ENCODE assay signal across 12 cellular contexts in genomic region chr16:31484048-31484447, GRCh38. TPM values are rescaled to one million over a fixed set of nuclear protein-coding genes. Genes with fewer than 3 reads are reported as not detected.
DNase-seq lines count a peak whose midpoint lies in the region; ATAC-seq, FAIRE-seq and TF ChIP-seq lines count a peak whose summit lies in the region.
"Not testable (repeated sequence)": the region's sequence is repeated elsewhere in the genome, so short reads cannot be mapped to it uniquely, and the experiment has no call there.
"Had no signal": no experiment of that assay in that cellular context is flagged by ENCODE, and none has a peak within 500 bp of the region (broad histone marks: within the 10 kb centered on the region; RNA-seq: fewer than 3 reads in every experiment).

No MANE protein-coding gene starts in this region.

- 30% methylated on average over 4 of the region's 4 CpGs for WGBS in HepG2 (ENCODE audit: low lambda C conversion rate)
- WGBS in upper lobe of left lung, 2 donors = 89 to 90% methylated on average over 4 of the region's 4 CpGs

- not testable (repeated sequence) for DNase-seq in Calu3; endothelial cell (ENCODE audit: low spot score); HepG2 (ENCODE audit: low spot score); upper lobe of left lung
- DNase-seq in posterior vena cava (ENCODE audit: low spot score) = peak; percentile 43

- not testable (repeated sequence) for TF ChIP-seq POLR2A in HepG2 (IDR thresholded peaks at IDR 0.05; ENCODE audit: insufficient read depth in 1 of 2, low read depth in 2 of 2, low read length in 2 of 2); upper lobe of left lung (IDR thresholded peaks at IDR 0.05)

- TF ChIP-seq CTCF in Calu3 (IDR thresholded peaks at IDR 0.05; ENCODE audit: unreplicated experiment); endothelial cell (IDR thresholded peaks at IDR 0.05; ENCODE audit: unreplicated experiment); HepG2 (CRISPR knock-in tag; IDR thresholded peaks at IDR 0.05); upper lobe of left lung (IDR thresholded peaks at IDR 0.05): not testable (repeated sequence)

- BruUV-seq in Calu3 (replicated peaks; lab: Mats Ljungman, UMichigan); HepG2 (replicated peaks; lab: Mats Ljungman, UMichigan): not testable (repeated sequence)

- peak overlapping the region; percentile 86 for H3K4me2 ChIP-seq in HepG2 (ENCODE audit: low read depth, low read length)

- not testable (repeated sequence) for FAIRE-seq in HepG2 (lab: Jason Lieb, UNC)

- H3K36me3 ChIP-seq in HepG2 (replicated peaks in 1 of 2; ENCODE audit: control insufficient read depth in 1 of 2, insufficient read depth in 2 of 2, low read length in 2 of 2); upper lobe of left lung: not testable (repeated sequence)

- H3K9me3 Mint-ChIP-seq in Calu3 (ENCODE audit: low read depth, unreplicated experiment); endothelial cell (ENCODE audit: unreplicated experiment): not testable (repeated sequence)

- not testable (repeated sequence) for TF ChIP-seq RAD21 in HepG2 (CRISPR knock-in tag; IDR thresholded peaks at IDR 0.05)

- TF ChIP-seq EP300 in HepG2 (IDR thresholded peaks at IDR 0.05; ENCODE audit: low read depth in 2 of 2, low read length in 2 of 2); HepG2 (CRISPR knock-in tag; IDR thresholded peaks at IDR 0.05; ENCODE audit: borderline replicate concordance); upper lobe of left lung (IDR thresholded peaks at IDR 0.05): not testable (repeated sequence)

- peaks cover 45% of the 10 kb centered on the region for H3K4me1 ChIP-seq in HepG2 (ENCODE audit: insufficient read depth, low read length)
- H3K4me1 ChIP-seq in upper lobe of left lung = peaks cover 18 to 42% (median 31%) of the 10 kb centered on the region in 4 donors

- H3K9me3 ChIP-seq in HepG2 (ENCODE audit: low read length); upper lobe of left lung: not testable (repeated sequence)

- H4K20me1 ChIP-seq in HepG2 (ENCODE audit: insufficient read depth, low read length) = not testable (repeated sequence)

- peaks cover 0 to 21% of the 10 kb centered on the region in 2 experiments; a peak in 4 of 5 replicates for H3K27me3 ChIP-seq in HepG2 (ENCODE audit: control insufficient read depth in 1 of 2, insufficient read depth in 2 of 2, low read length in 2 of 2)
- not testable (repeated sequence) for H3K27me3 ChIP-seq in upper lobe of left lung

- peaks cover 36% of the 10 kb centered on the region for H3K36me3 Mint-ChIP-seq in Calu3 (ENCODE audit: insufficient read depth, unreplicated experiment)
- H3K36me3 Mint-ChIP-seq in endothelial cell (ENCODE audit: low read depth, unreplicated experiment) = not testable (repeated sequence)

- peak overlapping the region; percentile 30 for H3K27ac Mint-ChIP-seq in Calu3 (ENCODE audit: unreplicated experiment)
- not testable (repeated sequence) for H3K27ac Mint-ChIP-seq in endothelial cell (ENCODE audit: unreplicated experiment)

- H3K4me3 Mint-ChIP-seq in Calu3 (ENCODE audit: low read depth, unreplicated experiment) = peak overlapping the region; percentile 49
- peak overlapping the region; percentile 21 for H3K4me3 Mint-ChIP-seq in endothelial cell (ENCODE audit: unreplicated experiment)

- H3K4me1 Mint-ChIP-seq in Calu3 (ENCODE audit: low read depth, unreplicated experiment) = peaks cover 17% of the 10 kb centered on the region
- H3K4me1 Mint-ChIP-seq in endothelial cell (ENCODE audit: unreplicated experiment) = not testable (repeated sequence)

- in situ Hi-C loops in HepG2 (cut with HindIII; ENCODE audit: extremely low pct_ligation_motif_present, low pct_unique_long_range_greater_than_20kb) = not testable (repeated sequence)

- not testable (repeated sequence) for H3K27me3 Mint-ChIP-seq in Calu3 (ENCODE audit: unreplicated experiment)
- H3K27me3 Mint-ChIP-seq in endothelial cell (ENCODE audit: unreplicated experiment) = peaks cover 24% of the 10 kb centered on the region

- peak overlapping the region; percentile 55 for H3K9ac ChIP-seq in HepG2 (ENCODE audit: insufficient read depth, low read depth, low read length)

- POLR2A ChIA-PET in HepG2 (lab: Yijun Ruan, JAX) = interaction anchor here (0.7 to 0.9 kb wide), 2 partner anchors 19 to 24 kb away, joined by 3 read pairs; partner anchors contain the start of gene RUSF1

- H3K79me2 ChIP-seq in HepG2 (ENCODE audit: insufficient read depth, low read length) = not testable (repeated sequence)

- not testable (repeated sequence) for H3K27ac ChIP-seq in HepG2 (ENCODE audit: extremely low read length, insufficient read depth, low read length)
- H3K27ac ChIP-seq in upper lobe of left lung = peak overlapping the region; percentile 26 to 70 (median 46)

- ATAC-seq in HepG2; upper lobe of left lung (ENCODE audit: low FRiP score in 2 of 2): not testable (repeated sequence)

- CTCF ChIA-PET in Calu3 (lab: Charles Lee) = interaction anchor here (1.0 kb wide), 1 partner anchor 499 kb away, joined by 3 read pairs; the partner anchor contains the start of gene HSD3B7
- CTCF ChIA-PET in HepG2 (lab: Yijun Ruan, JAX; ENCODE audit: low intra/inter-chr PET ratio, low total read pairs) = not testable (repeated sequence)

- H2AFZ ChIP-seq in HepG2 (ENCODE audit: low read length) = not testable (repeated sequence)

- H3K4me3 ChIP-seq in HepG2 (replicated peaks in 1 of 3; ENCODE audit: insufficient read depth in 1 of 3, low read depth in 2 of 3, low read length in 3 of 3) = peak overlapping the region in 2 of 3 experiments; percentile 12 to 62; a peak in 4 of 6 replicates
- H3K4me3 ChIP-seq in upper lobe of left lung = not testable (repeated sequence)

- intact Hi-C loops in Calu3 (cut with micrococcal nuclease; ENCODE audit: unreplicated experiment); HepG2 (cut with micrococcal nuclease; ENCODE audit: unreplicated experiment); posterior vena cava (cut with DNase I): not testable (repeated sequence)

RNA-seq across cellular contexts. Expression of gene SLC5A2, which starts 1.1 kb away (rescaled TPM):
- total RNA-seq in Calu3 (2022) = 0.54 and 1.6 TPM in 2 replicates
- not detected for total RNA-seq in endothelial cell (ENCODE audit: unreplicated experiment)
- 0.44 and 0.97 TPM in 2 replicates for total RNA-seq in HepG2 (2016; rRNA removed; fragmentation: Illumina TruSeq; extraction: Trizol)
- total RNA-seq in HepG2 (2016; cell fraction: cytosol; rRNA removed; fragmentation: Illumina TruSeq; extraction: Trizol; ENCODE audit: low read depth) = 0.30 and 0.44 TPM in 2 replicates
- total RNA-seq in HepG2 (2016; cell fraction: insoluble cytoplasmic fraction; rRNA removed; fragmentation: Illumina TruSeq; extraction: Trizol) = 0.97 TPM in 1 of 2 replicates, not detected in the other
- total RNA-seq in HepG2 (2016; cell fraction: membrane; rRNA removed; fragmentation: Illumina TruSeq; extraction: Trizol) = 0.53 and 0.72 TPM in 2 replicates
- total RNA-seq in HepG2 (2016; cell fraction: nucleus; rRNA removed; fragmentation: Illumina TruSeq; extraction: Trizol) = 0.81 and 2.1 TPM in 2 replicates
- polyA plus RNA-seq in HepG2 (2011; rRNA removed) = 0.24 and 0.64 TPM in 2 replicates
- 0.10 and 0.27 TPM in 2 replicates for polyA plus RNA-seq in HepG2 (2011; cell fraction: cytosol; rRNA removed)
- 3.9 and 6.8 TPM in 2 replicates for polyA plus RNA-seq in HepG2 (2011; cell fraction: nucleus; rRNA removed)
- polyA plus RNA-seq in HepG2 (2012) = 2.0 and 11.8 TPM in 2 replicates
- polyA plus RNA-seq in HepG2 (2016; cell fraction: cytosol; fragmentation: Illumina TruSeq; extraction: Trizol; ENCODE audit: low read depth) = 0.08 and 0.14 TPM in 2 replicates
- 0.51 TPM in 1 of 2 replicates, not detected in the other for polyA plus RNA-seq in HepG2 (2016; cell fraction: insoluble cytoplasmic fraction; fragmentation: Illumina TruSeq; extraction: Trizol; ENCODE audit: low read depth)
- 0.20 and 0.42 TPM in 2 replicates for polyA plus RNA-seq in HepG2 (2016; cell fraction: membrane; fragmentation: Illumina TruSeq; extraction: Trizol; ENCODE audit: low read depth)
- 3.2 TPM in 2 replicates for polyA plus RNA-seq in HepG2 (2016; cell fraction: nucleus; fragmentation: Illumina TruSeq; extraction: Trizol; ENCODE audit: insufficient read depth, low read depth)
- 0.09 and 1.2 TPM in 2 replicates for polyA minus RNA-seq in HepG2 (2011; rRNA and poly(A)+ RNA removed; ENCODE audit: low replicate concordance)
- not detected in 2 replicates for polyA minus RNA-seq in HepG2 (2011; cell fraction: cytosol; rRNA and poly(A)+ RNA removed)
- 0.77 and 0.87 TPM in 2 replicates for polyA minus RNA-seq in HepG2 (2011; cell fraction: nucleus; rRNA and poly(A)+ RNA removed)
- under 1 TPM in 1 of 2 donors, not detected in 1; 0.33 TPM for total RNA-seq in posterior vena cava
- 1 to 10 TPM in 4 of 6 donors, under 1 TPM in 2; 0.84 to 3.3 (median 1.2) TPM for total RNA-seq in upper lobe of left lung
- total RNA-seq: A172, Daoy, G401, H4 had no signal
- polyA plus RNA-seq: AG04450 had no signal

RNA-seq across cellular contexts. Expression of gene TGFB1I1, which starts 12.1 kb away (rescaled TPM):
- total RNA-seq in Calu3 (2022) (14.5 and 18.7 TPM in 2 replicates), endothelial cell (ENCODE audit: unreplicated experiment) (42.5 TPM), HepG2 (2016; rRNA removed; fragmentation: Illumina TruSeq; extraction: Trizol) (0.52 and 0.80 TPM in 2 replicates), posterior vena cava (100 to 1,000 TPM; 232 to 239 TPM), upper lobe of left lung (10 to 100 TPM; 21.0 to 62.8 (median 27.8) TPM)
- 0.53 and 0.61 TPM in 2 replicates for total RNA-seq in HepG2 (2016; cell fraction: cytosol; rRNA removed; fragmentation: Illumina TruSeq; extraction: Trizol; ENCODE audit: low read depth)
- total RNA-seq in HepG2 (2016; cell fraction: insoluble cytoplasmic fraction; rRNA removed; fragmentation: Illumina TruSeq; extraction: Trizol) = 0.31 and 0.87 TPM in 2 replicates
- 0.72 and 0.80 TPM in 2 replicates for total RNA-seq in HepG2 (2016; cell fraction: membrane; rRNA removed; fragmentation: Illumina TruSeq; extraction: Trizol)
- 0.84 and 0.97 TPM in 2 replicates for total RNA-seq in HepG2 (2016; cell fraction: nucleus; rRNA removed; fragmentation: Illumina TruSeq; extraction: Trizol)
- 2.9 TPM in 2 replicates for polyA plus RNA-seq in HepG2 (2011; rRNA removed)
- 2.2 and 2.6 TPM in 2 replicates for polyA plus RNA-seq in HepG2 (2011; cell fraction: cytosol; rRNA removed)
- polyA plus RNA-seq in HepG2 (2011; cell fraction: nucleus; rRNA removed) = 6.8 and 7.8 TPM in 2 replicates
- 0.55 and 1.2 TPM in 2 replicates for polyA plus RNA-seq in HepG2 (2012)
- 1.5 and 2.0 TPM in 2 replicates for polyA plus RNA-seq in HepG2 (2016; cell fraction: cytosol; fragmentation: Illumina TruSeq; extraction: Trizol; ENCODE audit: low read depth)
- polyA plus RNA-seq in HepG2 (2016; cell fraction: insoluble cytoplasmic fraction; fragmentation: Illumina TruSeq; extraction: Trizol; ENCODE audit: low read depth) = 1.0 and 1.6 TPM in 2 replicates
- 1.6 and 2.4 TPM in 2 replicates for polyA plus RNA-seq in HepG2 (2016; cell fraction: membrane; fragmentation: Illumina TruSeq; extraction: Trizol; ENCODE audit: low read depth)
- 1.2 and 2.2 TPM in 2 replicates for polyA plus RNA-seq in HepG2 (2016; cell fraction: nucleus; fragmentation: Illumina TruSeq; extraction: Trizol; ENCODE audit: insufficient read depth, low read depth)
- 1.8 and 12.1 TPM in 2 replicates for polyA minus RNA-seq in HepG2 (2011; rRNA and poly(A)+ RNA removed; ENCODE audit: low replicate concordance)
- 1.4 and 3.0 TPM in 2 replicates for polyA minus RNA-seq in HepG2 (2011; cell fraction: cytosol; rRNA and poly(A)+ RNA removed)
- polyA minus RNA-seq in HepG2 (2011; cell fraction: nucleus; rRNA and poly(A)+ RNA removed) = 1.2 and 3.4 TPM in 2 replicates

RNA-seq across cellular contexts. Expression of gene RUSF1, which starts 24.1 kb away (rescaled TPM):
- total RNA-seq in Calu3 (2022) = 96.0 and 105 TPM in 2 replicates
- 54.2 TPM for total RNA-seq in endothelial cell (ENCODE audit: unreplicated experiment)
- total RNA-seq in HepG2 (2016; rRNA removed; fragmentation: Illumina TruSeq; extraction: Trizol) = 18.3 and 40.8 TPM in 2 replicates
- total RNA-seq in HepG2 (2016; cell fraction: cytosol; rRNA removed; fragmentation: Illumina TruSeq; extraction: Trizol; ENCODE audit: low read depth) = 8.5 and 8.7 TPM in 2 replicates
- 16.7 and 41.4 TPM in 2 replicates for total RNA-seq in HepG2 (2016; cell fraction: insoluble cytoplasmic fraction; rRNA removed; fragmentation: Illumina TruSeq; extraction: Trizol)
- total RNA-seq in HepG2 (2016; cell fraction: membrane; rRNA removed; fragmentation: Illumina TruSeq; extraction: Trizol) = 10.5 and 11.4 TPM in 2 replicates
- total RNA-seq in HepG2 (2016; cell fraction: nucleus; rRNA removed; fragmentation: Illumina TruSeq; extraction: Trizol) = 48.9 and 60.3 TPM in 2 replicates
- polyA plus RNA-seq in HepG2 (2011; rRNA removed) = 50.2 and 69.9 TPM in 2 replicates
- 28.1 and 38.9 TPM in 2 replicates for polyA plus RNA-seq in HepG2 (2011; cell fraction: cytosol; rRNA removed)
- polyA plus RNA-seq in HepG2 (2011; cell fraction: nucleus; rRNA removed) = 352 and 416 TPM in 2 replicates
- polyA plus RNA-seq in HepG2 (2012) = 53.4 and 53.6 TPM in 2 replicates
- 5.4 TPM in 2 replicates for polyA plus RNA-seq in HepG2 (2016; cell fraction: cytosol; fragmentation: Illumina TruSeq; extraction: Trizol; ENCODE audit: low read depth)
- 15.6 and 18.6 TPM in 2 replicates for polyA plus RNA-seq in HepG2 (2016; cell fraction: insoluble cytoplasmic fraction; fragmentation: Illumina TruSeq; extraction: Trizol; ENCODE audit: low read depth)
- 8.3 and 8.9 TPM in 2 replicates for polyA plus RNA-seq in HepG2 (2016; cell fraction: membrane; fragmentation: Illumina TruSeq; extraction: Trizol; ENCODE audit: low read depth)
- 132 and 141 TPM in 2 replicates for polyA plus RNA-seq in HepG2 (2016; cell fraction: nucleus; fragmentation: Illumina TruSeq; extraction: Trizol; ENCODE audit: insufficient read depth, low read depth)
- polyA minus RNA-seq in HepG2 (2011; rRNA and poly(A)+ RNA removed; ENCODE audit: low replicate concordance) = 53.9 and 91.0 TPM in 2 replicates
- 21.0 and 32.2 TPM in 2 replicates for polyA minus RNA-seq in HepG2 (2011; cell fraction: cytosol; rRNA and poly(A)+ RNA removed)
- 61.2 and 62.3 TPM in 2 replicates for polyA minus RNA-seq in HepG2 (2011; cell fraction: nucleus; rRNA and poly(A)+ RNA removed)
- total RNA-seq in posterior vena cava = 10 to 100 TPM; 40.5 to 46.4 TPM
- total RNA-seq in upper lobe of left lung = 100 to 1,000 TPM in 1 of 6 donors, 10 to 100 TPM in 5; 46.8 to 132 (median 80.6) TPM

RNA-seq across cellular contexts. Expression of gene ARMC5, which starts 24.7 kb away (rescaled TPM):
- 13.2 and 13.6 TPM in 2 replicates for total RNA-seq in Calu3 (2022)
- 15.9 TPM for total RNA-seq in endothelial cell (ENCODE audit: unreplicated experiment)
- total RNA-seq in HepG2 (2016; rRNA removed; fragmentation: Illumina TruSeq; extraction: Trizol) = 13.0 and 22.3 TPM in 2 replicates
- 2.5 and 3.1 TPM in 2 replicates for total RNA-seq in HepG2 (2016; cell fraction: cytosol; rRNA removed; fragmentation: Illumina TruSeq; extraction: Trizol; ENCODE audit: low read depth)
- 10.7 and 21.4 TPM in 2 replicates for total RNA-seq in HepG2 (2016; cell fraction: insoluble cytoplasmic fraction; rRNA removed; fragmentation: Illumina TruSeq; extraction: Trizol)
- 5.2 and 6.5 TPM in 2 replicates for total RNA-seq in HepG2 (2016; cell fraction: membrane; rRNA removed; fragmentation: Illumina TruSeq; extraction: Trizol)
- 20.2 and 21.0 TPM in 2 replicates for total RNA-seq in HepG2 (2016; cell fraction: nucleus; rRNA removed; fragmentation: Illumina TruSeq; extraction: Trizol)
- polyA plus RNA-seq in HepG2 (2011; rRNA removed) = 10.8 and 11.9 TPM in 2 replicates
- polyA plus RNA-seq in HepG2 (2011; cell fraction: cytosol; rRNA removed) = 6.1 and 8.8 TPM in 2 replicates
- 83.4 and 108 TPM in 2 replicates for polyA plus RNA-seq in HepG2 (2011; cell fraction: nucleus; rRNA removed)
- polyA plus RNA-seq in HepG2 (2012) = 6.3 and 9.1 TPM in 2 replicates
- polyA plus RNA-seq in HepG2 (2016; cell fraction: cytosol; fragmentation: Illumina TruSeq; extraction: Trizol; ENCODE audit: low read depth) = 1.9 and 2.5 TPM in 2 replicates
- polyA plus RNA-seq in HepG2 (2016; cell fraction: insoluble cytoplasmic fraction; fragmentation: Illumina TruSeq; extraction: Trizol; ENCODE audit: low read depth) = 13.4 and 15.6 TPM in 2 replicates
- polyA plus RNA-seq in HepG2 (2016; cell fraction: membrane; fragmentation: Illumina TruSeq; extraction: Trizol; ENCODE audit: low read depth) = 3.6 and 4.2 TPM in 2 replicates
- 51.3 and 57.5 TPM in 2 replicates for polyA plus RNA-seq in HepG2 (2016; cell fraction: nucleus; fragmentation: Illumina TruSeq; extraction: Trizol; ENCODE audit: insufficient read depth, low read depth)
- polyA minus RNA-seq in HepG2 (2011; rRNA and poly(A)+ RNA removed; ENCODE audit: low replicate concordance) = 7.1 and 29.7 TPM in 2 replicates
- 6.3 and 6.8 TPM in 2 replicates for polyA minus RNA-seq in HepG2 (2011; cell fraction: cytosol; rRNA and poly(A)+ RNA removed)
- polyA minus RNA-seq in HepG2 (2011; cell fraction: nucleus; rRNA and poly(A)+ RNA removed) = 19.5 and 24.3 TPM in 2 replicates
- total RNA-seq in posterior vena cava = 1 to 10 TPM; 6.4 to 8.3 TPM
- total RNA-seq in upper lobe of left lung = 10 to 100 TPM in 5 of 6 donors, 1 to 10 TPM in 1; 6.6 to 18.9 (median 16.2) TPM

RNA-seq across cellular contexts. Expression of gene ZNF843, which starts 41.5 kb away (rescaled TPM):
- total RNA-seq in Calu3 (2022) (0.17 TPM in 1 of 2 replicates, not detected in the other), endothelial cell (ENCODE audit: unreplicated experiment) (2.5 TPM), HepG2 (2016; rRNA removed; fragmentation: Illumina TruSeq; extraction: Trizol) (not detected in 2 replicates), posterior vena cava (1 to 10 TPM; 1.0 to 1.9 TPM), upper lobe of left lung (1 to 10 TPM in 1 of 6 donors, under 1 TPM in 4, not detected in 1; 0.30 to 1.0 (median 0.77) TPM)
- total RNA-seq in HepG2 (2016; cell fraction: cytosol; rRNA removed; fragmentation: Illumina TruSeq; extraction: Trizol; ENCODE audit: low read depth) = 0.20 TPM in 1 of 2 replicates, not detected in the other
- total RNA-seq in HepG2 (2016; cell fraction: insoluble cytoplasmic fraction; rRNA removed; fragmentation: Illumina TruSeq; extraction: Trizol) = not detected in 2 replicates
- total RNA-seq in HepG2 (2016; cell fraction: membrane; rRNA removed; fragmentation: Illumina TruSeq; extraction: Trizol) = not detected in 2 replicates
- not detected in 2 replicates for total RNA-seq in HepG2 (2016; cell fraction: nucleus; rRNA removed; fragmentation: Illumina TruSeq; extraction: Trizol)
- 0.03 and 0.04 TPM in 2 replicates for polyA plus RNA-seq in HepG2 (2011; rRNA removed)
- polyA plus RNA-seq in HepG2 (2011; cell fraction: cytosol; rRNA removed) = 0.04 TPM in 1 of 2 replicates, not detected in the other
- polyA plus RNA-seq in HepG2 (2011; cell fraction: nucleus; rRNA removed) = not detected in 2 replicates
- not detected in 2 replicates for polyA plus RNA-seq in HepG2 (2012)
- polyA plus RNA-seq in HepG2 (2016; cell fraction: cytosol; fragmentation: Illumina TruSeq; extraction: Trizol; ENCODE audit: low read depth) = not detected in 2 replicates
- polyA plus RNA-seq in HepG2 (2016; cell fraction: insoluble cytoplasmic fraction; fragmentation: Illumina TruSeq; extraction: Trizol; ENCODE audit: low read depth) = not detected in 2 replicates
- not detected in 2 replicates for polyA plus RNA-seq in HepG2 (2016; cell fraction: membrane; fragmentation: Illumina TruSeq; extraction: Trizol; ENCODE audit: low read depth)
- polyA plus RNA-seq in HepG2 (2016; cell fraction: nucleus; fragmentation: Illumina TruSeq; extraction: Trizol; ENCODE audit: insufficient read depth, low read depth) = not detected in 2 replicates
- 0.12 TPM in 1 of 2 replicates, not detected in the other for polyA minus RNA-seq in HepG2 (2011; rRNA and poly(A)+ RNA removed; ENCODE audit: low replicate concordance)
- polyA minus RNA-seq in HepG2 (2011; cell fraction: cytosol; rRNA and poly(A)+ RNA removed) = not detected in 2 replicates
- not detected in 2 replicates for polyA minus RNA-seq in HepG2 (2011; cell fraction: nucleus; rRNA and poly(A)+ RNA removed)
- total RNA-seq: A172; CD8-positive, alpha-beta T cell; Daoy; GM23338 had no signal
- polyA plus RNA-seq: GM23338 had no signal
